Comparison of ENCODE assay signal across 24 cellular contexts in genomic region chr14:24915403-24915921, GRCh38.
"Had no signal": no experiment of that assay in that cellular context is flagged by ENCODE, and none has a peak within 500 bp of the region (broad histone marks: within the 10 kb centered on the region; RNA-seq: fewer than 3 reads in every experiment).

No MANE protein-coding gene starts in this region.

- FAIRE-seq: endometrium, keratinocyte had no signal

- H3K27me3 ChIP-seq: colonic mucosa, esophagus squamous epithelium, gastrocnemius medialis, heart right ventricle, left lung had no signal

- ATAC-seq: effector memory CD8-positive, alpha-beta T cell; esophagus mucosa; gastrocnemius medialis; heart right ventricle; left cardiac atrium; left lung; left ventricle myocardium superior; lower lobe of right lung had no signal

- H3K4me3 ChIP-seq: colonic mucosa, esophagus squamous epithelium, gastrocnemius medialis, heart right ventricle, left lung, lower lobe of right lung, mucosa of descending colon had no signal

- H3K27ac ChIP-seq: colonic mucosa, epithelial cell of prostate, esophagus squamous epithelium, gastrocnemius medialis, heart right ventricle, left lung, lower lobe of right lung had no signal

- H3K4me1 ChIP-seq: gastrocnemius medialis had no signal

- H3K36me3 ChIP-seq: colonic mucosa, esophagus squamous epithelium, gastrocnemius medialis, heart right ventricle, left lung, lower lobe of right lung had no signal

- DNase-seq: colonic mucosa; cortex of kidney; effector CD8-positive, alpha-beta T cell; effector memory CD8-positive, alpha-beta T cell; endodermal cell; erythroblast; esophagus squamous epithelium; foreskin fibroblast; foreskin melanocyte; gastrocnemius medialis; glutamatergic neuron; head of caudate nucleus; heart right ventricle; hippocampal formation; left cardiac atrium; left lung; left ventricle myocardium superior; lower lobe of right lung; mesenchymal stem cell; mucosa of descending colon had no signal

- H3K9me3 ChIP-seq: colonic mucosa, esophagus squamous epithelium, gastrocnemius medialis, heart right ventricle, left lung, lower lobe of right lung, mucosa of descending colon had no signal
